Comparison of ENCODE assay signal across 27 cellular contexts in the genomic region with DNA sequence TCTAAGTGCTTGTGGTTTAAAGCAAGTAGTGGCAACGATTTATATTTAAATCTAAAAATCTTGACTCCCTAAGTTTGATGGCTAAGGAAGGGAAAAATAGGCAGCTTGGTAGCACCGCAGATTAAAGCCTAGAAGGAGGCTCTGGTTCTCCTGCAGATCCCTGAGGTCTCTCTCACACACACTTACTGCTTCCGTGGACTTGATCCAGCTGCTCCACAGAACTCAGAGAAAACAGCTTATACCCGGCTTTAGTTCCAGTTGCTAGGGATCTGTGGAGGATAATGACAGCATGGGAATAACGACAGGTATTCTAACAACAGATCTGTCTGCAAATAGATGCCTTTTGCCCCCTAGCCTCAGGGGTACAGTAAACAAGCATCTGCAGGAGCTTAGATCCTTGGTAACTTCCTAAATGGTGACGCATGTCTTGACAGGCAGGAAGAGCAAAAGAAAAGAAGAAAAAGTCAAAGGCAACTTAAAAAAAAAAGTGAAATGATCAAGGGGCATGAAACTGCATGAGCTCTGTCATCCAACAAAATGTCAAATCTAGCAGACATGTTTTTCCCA. TPM values are rescaled to one million over a fixed set of nuclear protein-coding genes. Genes with fewer than 3 reads are reported as not detected.
A peak's percentile ranks its signal among the peaks of the same experiment; 100 is the strongest.
DNase-seq lines count a peak whose midpoint lies in the region; ATAC-seq and TF ChIP-seq lines count a peak whose summit lies in the region.
"Had no signal": no experiment of that assay in that cellular context is flagged by ENCODE, and none has a peak within 500 bp of the region (broad histone marks: within the 10 kb centered on the region; RNA-seq: fewer than 3 reads in every experiment).

No MANE protein-coding gene starts in this region.

- H3K4me2 ChIP-seq in neural progenitor cell = no peak overlapping the region

- peaks cover 19% of the 10 kb centered on the region for H3K4me1 Mint-ChIP-seq in neural progenitor cell

- no peak overlapping the region for H2AFZ ChIP-seq in neural progenitor cell (replicated peaks)
- H2AFZ ChIP-seq: GM23248 had no signal

- no peaks in the 10 kb centered on the region for H3K79me2 ChIP-seq in neural progenitor cell (ENCODE audit: low read depth)

- TF ChIP-seq CTCF in neural progenitor cell (IDR thresholded peaks at IDR 0.05) = no peak

- H3K4me1 ChIP-seq in endocrine pancreas (ENCODE audit: control insufficient read depth, insufficient read depth, low read length) (peaks cover 7% of the 10 kb centered on the region), neural progenitor cell (no peaks in the 10 kb centered on the region)

- no peak overlapping the region for H3K27ac Mint-ChIP-seq in neural progenitor cell
- H3K27ac Mint-ChIP-seq: activated naive CD8-positive, alpha-beta T cell treated with anti-CD3 and anti-CD28 coated beads for 36 hours; CD4-positive, alpha-beta memory T cell; natural killer cell treated with Interleukin-12 subunit alpha and Interleukin-12 subunit beta and Interleukin-15 and Interleukin-18, amount 100 ng/mL, for 72 hours; WTC11 had no signal

- H3K27me3 ChIP-seq in endocrine pancreas (ENCODE audit: control insufficient read depth, insufficient read depth, low read length) = no peaks in the 10 kb centered on the region
- no peaks in the 10 kb centered on the region for H3K27me3 ChIP-seq in neural progenitor cell
- H3K27me3 ChIP-seq: upper lobe of right lung had no signal

- ATAC-seq in HG03520 (IDR thresholded peaks at IDR 0.05; ENCODE audit: unreplicated experiment) = no peak
- ATAC-seq: left lobe of liver; natural killer cell treated with Interleukin-12 subunit alpha and Interleukin-12 subunit beta and Interleukin-15 and Interleukin-18, amount 100 ng/mL, for 72 hours; upper lobe of right lung; WTC11 had no signal

- no peak overlapping the region for H3K9ac ChIP-seq in endocrine pancreas (ENCODE audit: control insufficient read depth, insufficient read depth, low read length)
- peak overlapping the region; percentile 30 for H3K9ac ChIP-seq in neural progenitor cell
- H3K9ac ChIP-seq: GM23248 had no signal

- DNase-seq in NCI-H1417 (lab: John Stamatoyannopoulos, UW) (peak in 2 of 3 experiments; percentile 3 to 26), NCI-H1417 treated with DMSO at 0.1 percent for 48 hours (lab: John Stamatoyannopoulos, UW) (no peak), COR-L47 (lab: John Stamatoyannopoulos, UW) (peak; percentile 42), neural progenitor cell (ENCODE audit: low spot score) (no peak), T-helper 9 cell (no peak), GM19238 (ENCODE audit: insufficient read length, low spot score) (no peak)
- DNase-seq: activated naive CD8-positive, alpha-beta T cell treated with anti-CD3 and anti-CD28 coated beads for 36 hours; CD4-positive, alpha-beta memory T cell; cerebellar nuclear complex; DMS153; GM23248; hippocampal formation; immature natural killer cell; KG1; NCI-H146; NCI-H526 treated with DMSO at 0.1 percent for 48 hours; stimulated activated CD8-positive, alpha-beta memory T cell treated with anti-CD3 and anti-CD28 coated beads, Interleukin-4, amount 100 ng/mL, for 48 hours; upper lobe of right lung had no signal

- H3K36me3 ChIP-seq in endocrine pancreas (ENCODE audit: control insufficient read depth, insufficient read depth, low read length) (no peaks in the 10 kb centered on the region), neural progenitor cell (no peaks in the 10 kb centered on the region)

- H3K9me3 ChIP-seq in endocrine pancreas (ENCODE audit: control insufficient read depth, low read length) (no peaks in the 10 kb centered on the region), neural progenitor cell (ENCODE audit: low read depth) (no peaks in the 10 kb centered on the region)
- H3K9me3 ChIP-seq: upper lobe of right lung had no signal

- H3K4me3 ChIP-seq in endocrine pancreas (ENCODE audit: control insufficient read depth, insufficient read depth, low read length) = peak overlapping the region; percentile 26
- no peak overlapping the region for H3K4me3 ChIP-seq in neural progenitor cell
- H3K4me3 ChIP-seq: GM23248, SK-N-MC, upper lobe of right lung had no signal

- no peaks in the 10 kb centered on the region for H3K9me3 Mint-ChIP-seq in neural progenitor cell
- H3K9me3 Mint-ChIP-seq: activated naive CD8-positive, alpha-beta T cell treated with anti-CD3 and anti-CD28 coated beads for 36 hours; CD4-positive, alpha-beta memory T cell; immature natural killer cell; natural killer cell treated with Interleukin-12 subunit alpha and Interleukin-12 subunit beta and Interleukin-15 and Interleukin-18, amount 100 ng/mL, for 72 hours; WTC11 had no signal

- peaks cover 10% of the 10 kb centered on the region for H3K36me3 Mint-ChIP-seq in neural progenitor cell
- H3K36me3 Mint-ChIP-seq: natural killer cell treated with Interleukin-12 subunit alpha and Interleukin-12 subunit beta and Interleukin-15 and Interleukin-18, amount 100 ng/mL, for 72 hours had no signal

- H3K4me3 Mint-ChIP-seq in neural progenitor cell = no peak overlapping the region
- H3K4me3 Mint-ChIP-seq: activated naive CD8-positive, alpha-beta T cell treated with anti-CD3 and anti-CD28 coated beads for 36 hours; CD4-positive, alpha-beta memory T cell; immature natural killer cell; natural killer cell treated with Interleukin-12 subunit alpha and Interleukin-12 subunit beta and Interleukin-15 and Interleukin-18, amount 100 ng/mL, for 72 hours; WTC11 had no signal

- no peaks in the 10 kb centered on the region for H4K20me1 ChIP-seq in neural progenitor cell (ENCODE audit: low read depth)

- no peak overlapping the region for H3K27ac ChIP-seq in neural progenitor cell
- H3K27ac ChIP-seq: 22Rv1, epithelial cell of prostate, GM23248, RWPE1, SK-N-MC, upper lobe of right lung had no signal

- H3K27me3 Mint-ChIP-seq in neural progenitor cell (ENCODE audit: insufficient read depth, low read depth) = no peaks in the 10 kb centered on the region
- H3K27me3 Mint-ChIP-seq: CD4-positive, alpha-beta memory T cell; natural killer cell treated with Interleukin-12 subunit alpha and Interleukin-12 subunit beta and Interleukin-15 and Interleukin-18, amount 100 ng/mL, for 72 hours had no signal

- H3F3A ChIP-seq in neural progenitor cell (ENCODE audit: low read depth) = peaks cover 14% of the 10 kb centered on the region

RNA-seq across cellular contexts. Expression of a gene that starts 4.5 kb away (rescaled TPM):
- total RNA-seq in neural progenitor cell (ENCODE audit: low replicate concordance) = 27.8 and 29.5 TPM in 2 replicates

RNA-seq across cellular contexts. Expression of a gene that starts 59.4 kb away (rescaled TPM):
- total RNA-seq in neural progenitor cell (ENCODE audit: low replicate concordance) = 155 and 168 TPM in 2 replicates

Comparison
In these comparisons a context has a peak if more than half of its experiments do, and no peak if none do; other contexts are left out.
1. DNase-seq: peak in NCI-H1417 (2 of 3) and COR-L47 (single experiment); none in NCI-H1417 treated with DMSO at 0.1 percent for 48 hours (single experiment), neural progenitor cell (single experiment), T-helper 9 cell (single experiment) and GM19238 (single experiment).